Comparison of ENCODE assay signal across 11 cellular contexts in the genomic region with DNA sequence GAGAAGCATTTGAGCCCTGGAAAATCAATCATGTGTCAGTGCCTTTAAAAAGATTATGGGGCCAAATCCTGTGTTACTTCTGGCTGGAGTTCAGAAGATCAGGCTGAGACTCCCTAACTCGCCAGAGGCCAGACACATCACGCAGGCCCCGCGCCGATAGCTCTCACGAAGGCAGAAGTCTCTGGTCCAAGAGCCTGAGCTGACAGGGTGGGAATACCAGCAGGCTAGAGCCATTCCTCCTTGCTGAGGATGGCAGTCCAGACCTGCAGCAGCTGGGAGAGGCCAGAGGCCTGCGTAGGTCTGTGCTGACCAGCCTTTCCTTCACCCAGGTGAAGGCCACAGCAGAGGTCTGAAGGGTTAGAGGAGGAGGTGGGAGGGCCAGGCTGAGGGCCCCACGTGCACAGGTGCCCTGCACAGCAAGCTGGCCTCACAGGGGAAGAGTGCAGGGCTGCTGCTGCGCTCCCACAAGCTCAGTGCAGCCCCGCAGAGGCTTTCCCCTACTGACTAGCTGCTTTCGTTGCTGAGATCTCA. TPM values are rescaled to one million over a fixed set of nuclear protein-coding genes. Genes with fewer than 3 reads are reported as not detected.
DNase-seq lines count a peak whose midpoint lies in the region; ATAC-seq and TF ChIP-seq lines count a peak whose summit lies in the region.
"Had no signal": no experiment of that assay in that cellular context is flagged by ENCODE, and none has a peak within 500 bp of the region (broad histone marks: within the 10 kb centered on the region; RNA-seq: fewer than 3 reads in every experiment).

No MANE protein-coding gene starts in this region.

- 29% methylated on average over 9 of the region's 11 CpGs for WGBS in SK-N-SH (ENCODE audit: low lambda C conversion rate)

- H3F3A ChIP-seq in SK-N-SH (replicated peaks; ENCODE audit: insufficient read depth), result no peaks in the 10 kb centered on the region

- peaks cover 0 to 24% of the 10 kb centered on the region in 2 donors for H3K4me1 ChIP-seq in right atrium auricular region
- peaks cover 0 to 7% of the 10 kb centered on the region in 2 experiments; a peak in 1 of 4 replicates for H3K4me1 ChIP-seq in SK-N-SH (ENCODE audit: control insufficient read depth in 1 of 2, insufficient read depth in 2 of 2, low read depth in 1 of 2, low read length in 1 of 2)
- peaks cover 8% of the 10 kb centered on the region for H3K4me1 ChIP-seq in upper lobe of right lung

- H3K9ac ChIP-seq in SK-N-SH, result no peak overlapping the region

- CTCF ChIA-PET in SK-N-SH (lab: Yijun Ruan, JAX), result interaction anchor here (0.6 to 1.7 kb wide), 34 partner anchors 9 to 682 kb away, joined by 3 to 27 read pairs (median 4); no protein-coding TSS in a partner anchor

- intact Hi-C loops in Right ventricle myocardium superior (cut with DNase I) (loop anchor here (5.0 kb wide), 1 partner anchor 210 kb away; no protein-coding TSS in a partner anchor), left colon (cut with DNase I, micrococcal nuclease) (no loop called here), upper lobe of right lung (cut with DNase I) (loop anchor here (10.0 kb wide), 1 partner anchor 212 kb away; a partner anchor contains a TSS)

- DNase-seq in right atrium auricular region (ENCODE audit: low spot score) (peak; percentile 51), Right ventricle myocardium superior (no peak), SK-N-SH (peak; percentile 41), left colon (peak in 1 of 2 donors; percentile 12), upper lobe of right lung (peak; percentile 55), NCI-H2107 treated with DMSO at 0.1 percent for 48 hours (lab: John Stamatoyannopoulos, UW; ENCODE audit: unreplicated experiment) (no peak)
- DNase-seq in activated naive CD4-positive, alpha-beta T cell treated with anti-CD3 and anti-CD28 coated beads, Interleukin-2, amount 50 U/mL, for 16 hours, result no peak
- DNase-seq in stimulated activated naive CD4-positive, alpha-beta T cell (lab: John Stamatoyannopoulos, UW), result no peak
- DNase-seq: GDM1 had no signal

- no peaks in the 10 kb centered on the region for H3K9me2 ChIP-seq in SK-N-SH

- ATAC-seq in Right ventricle myocardium superior (ENCODE audit: poor library complexity) (no peak), left colon (peak; percentile 31), upper lobe of right lung (no peak)

- H3K36me3 ChIP-seq in right atrium auricular region, result no peaks in the 10 kb centered on the region
- no peaks in the 10 kb centered on the region for H3K36me3 ChIP-seq in SK-N-SH (replicated peaks in 1 of 2; ENCODE audit: control insufficient read depth in 1 of 2, insufficient read depth in 2 of 2, low read length in 1 of 2)
- H3K36me3 ChIP-seq in upper lobe of right lung, result no peaks in the 10 kb centered on the region
- H3K36me3 ChIP-seq: gastroesophageal sphincter had no signal

- H3K27me3 ChIP-seq in right atrium auricular region (no peaks in the 10 kb centered on the region), SK-N-SH (ENCODE audit: insufficient read depth) (peaks cover 20% of the 10 kb centered on the region), upper lobe of right lung (no peaks in the 10 kb centered on the region)

- no peaks in the 10 kb centered on the region for H3K9me3 ChIP-seq in right atrium auricular region
- H3K9me3 ChIP-seq in SK-N-SH, result no peaks in the 10 kb centered on the region
- H3K9me3 ChIP-seq in upper lobe of right lung, result no peaks in the 10 kb centered on the region
- H3K9me3 ChIP-seq: gastroesophageal sphincter had no signal

- peak overlapping the region; percentile 39; the same call in 1 of the 2 replicates for H3K4me2 ChIP-seq in SK-N-SH

- H4K20me1 ChIP-seq in SK-N-SH (ENCODE audit: insufficient read depth), result no peaks in the 10 kb centered on the region

- TF ChIP-seq EP300 in SK-N-SH (IDR thresholded peaks at IDR 0.05; ENCODE audit: borderline replicate concordance in 1 of 2, low read depth in 1 of 2, low read length in 1 of 2), result no peak

- no peaks in the 10 kb centered on the region for H3K79me2 ChIP-seq in SK-N-SH (ENCODE audit: insufficient read depth)

- TF ChIP-seq RAD21 in SK-N-SH (IDR thresholded peaks at IDR 0.05; ENCODE audit: low read length), result no peak

- POLR2A ChIA-PET in SK-N-SH (lab: Yijun Ruan, JAX), result interaction anchor here (1.0 kb wide), 1 partner anchor 650 kb away, joined by 4 read pairs; no protein-coding TSS in a partner anchor

- H2AFZ ChIP-seq in SK-N-SH (ENCODE audit: low read depth), result no peak overlapping the region

- no peak overlapping the region for H3K4me3 ChIP-seq in right atrium auricular region
- no peak overlapping the region for H3K4me3 ChIP-seq in SK-N-SH (ENCODE audit: low read depth in 2 of 2, low read length in 1 of 2)
- H3K4me3 ChIP-seq in upper lobe of right lung, result no peak overlapping the region

- no peak for TF ChIP-seq CTCF in right atrium auricular region (IDR thresholded peaks at IDR 0.05)
- TF ChIP-seq CTCF in SK-N-SH (IDR thresholded peaks at IDR 0.05), result no peak
- no peak for TF ChIP-seq CTCF in upper lobe of right lung (IDR thresholded peaks at IDR 0.05)

- no peak overlapping the region for H3K27ac ChIP-seq in right atrium auricular region
- no peak overlapping the region for H3K27ac ChIP-seq in SK-N-SH (ENCODE audit: low read depth in 2 of 2, low read length in 1 of 2)
- H3K27ac ChIP-seq in upper lobe of right lung, result no peak overlapping the region
- H3K27ac ChIP-seq: gastroesophageal sphincter had no signal

TF ChIP-seq in SK-N-SH, 30 proteins besides CTCF, POLR2A, EP300 and RAD21:
- TF ChIP-seq ELF1 (IDR thresholded peaks at IDR 0.05) (no peak), RXRA (IDR thresholded peaks at IDR 0.05; ENCODE audit: borderline replicate concordance, low read depth) (no peak), JUND (IDR thresholded peaks at IDR 0.05) (no peak), EZH2phosphoT487 (IDR thresholded peaks at IDR 0.05; ENCODE audit: borderline replicate concordance, low read depth) (no peak), FOXM1 (IDR thresholded peaks at IDR 0.05; ENCODE audit: low read depth) (no peak), SMC3 (IDR thresholded peaks at IDR 0.05; ENCODE audit: low read depth, low read length) (no peak), TCF12 (IDR thresholded peaks at IDR 0.05) (no peak), NRF1 (IDR thresholded peaks at IDR 0.05; ENCODE audit: low read depth, low read length) (no peak), TEAD4 (IDR thresholded peaks at IDR 0.05; ENCODE audit: borderline replicate concordance, insufficient read depth) (no peak), TAF1 (IDR thresholded peaks at IDR 0.05; ENCODE audit: borderline replicate concordance, low read depth, low read length) (no peak), RFX5 (IDR thresholded peaks at IDR 0.05; ENCODE audit: low read length) (no peak)
- TF ChIP-seq, protein P1, sequence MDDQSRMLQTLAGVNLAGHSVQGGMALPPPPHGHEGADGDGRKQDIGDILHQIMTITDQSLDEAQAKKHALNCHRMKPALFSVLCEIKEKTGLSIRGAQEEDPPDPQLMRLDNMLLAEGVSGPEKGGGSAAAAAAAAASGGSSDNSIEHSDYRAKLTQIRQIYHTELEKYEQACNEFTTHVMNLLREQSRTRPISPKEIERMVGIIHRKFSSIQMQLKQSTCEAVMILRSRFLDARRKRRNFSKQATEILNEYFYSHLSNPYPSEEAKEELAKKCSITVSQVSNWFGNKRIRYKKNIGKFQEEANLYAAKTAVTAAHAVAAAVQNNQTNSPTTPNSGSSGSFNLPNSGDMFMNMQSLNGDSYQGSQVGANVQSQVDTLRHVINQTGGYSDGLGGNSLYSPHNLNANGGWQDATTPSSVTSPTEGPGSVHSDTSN (IDR thresholded peaks at IDR 0.05), result no peak
- TF ChIP-seq, protein P2, sequence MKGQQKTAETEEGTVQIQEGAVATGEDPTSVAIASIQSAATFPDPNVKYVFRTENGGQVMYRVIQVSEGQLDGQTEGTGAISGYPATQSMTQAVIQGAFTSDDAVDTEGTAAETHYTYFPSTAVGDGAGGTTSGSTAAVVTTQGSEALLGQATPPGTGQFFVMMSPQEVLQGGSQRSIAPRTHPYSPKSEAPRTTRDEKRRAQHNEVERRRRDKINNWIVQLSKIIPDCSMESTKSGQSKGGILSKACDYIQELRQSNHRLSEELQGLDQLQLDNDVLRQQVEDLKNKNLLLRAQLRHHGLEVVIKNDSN (IDR thresholded peaks at IDR 0.05; ENCODE audit: borderline replicate concordance, low read depth), result no peak
- TF ChIP-seq, protein P3, sequence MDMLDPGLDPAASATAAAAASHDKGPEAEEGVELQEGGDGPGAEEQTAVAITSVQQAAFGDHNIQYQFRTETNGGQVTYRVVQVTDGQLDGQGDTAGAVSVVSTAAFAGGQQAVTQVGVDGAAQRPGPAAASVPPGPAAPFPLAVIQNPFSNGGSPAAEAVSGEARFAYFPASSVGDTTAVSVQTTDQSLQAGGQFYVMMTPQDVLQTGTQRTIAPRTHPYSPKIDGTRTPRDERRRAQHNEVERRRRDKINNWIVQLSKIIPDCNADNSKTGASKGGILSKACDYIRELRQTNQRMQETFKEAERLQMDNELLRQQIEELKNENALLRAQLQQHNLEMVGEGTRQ (IDR thresholded peaks at IDR 0.05; ENCODE audit: borderline replicate concordance, low read depth, low read length), result no peak

RNA-seq across cellular contexts. Expression of a gene that starts 52.9 kb away (rescaled TPM):
- total RNA-seq in right atrium auricular region (1 to 10 TPM in 1 of 2 donors, under 1 TPM in 1; 0.85 to 6.0 TPM), Right ventricle myocardium superior (1.8 TPM), left colon (100 to 1,000 TPM; 499 to 535 TPM), upper lobe of right lung (59.1 TPM)
- not detected in 2 replicates for polyA plus RNA-seq in SK-N-SH (2012; rRNA removed)
- polyA plus RNA-seq in SK-N-SH (2012; cell fraction: cytosol; rRNA removed), result 0.01 TPM in 1 of 2 replicates, not detected in the other
- polyA plus RNA-seq in SK-N-SH (2012; cell fraction: nucleus; rRNA removed), result not detected in 2 replicates
- polyA plus RNA-seq: AG04450 had no signal

Comparison
In these comparisons a context has a peak if more than half of its experiments do, and no peak if none do; other contexts are left out.
1. DNase-seq: peak in right atrium auricular region (single experiment), SK-N-SH (single experiment) and upper lobe of right lung (single experiment); none in Right ventricle myocardium superior (single experiment), NCI-H2107 treated with DMSO at 0.1 percent for 48 hours (single experiment), activated naive CD4-positive, alpha-beta T cell treated with anti-CD3 and anti-CD28 coated beads, Interleukin-2, amount 50 U/mL, for 16 hours (single experiment) and stimulated activated naive CD4-positive, alpha-beta T cell (0 of 6).
2. intact Hi-C loops: an anchor here in Right ventricle myocardium superior (5.0 kb wide) and upper lobe of right lung (10.0 kb wide); none called in left colon.